ENCODE assay signal across 22 cellular contexts in the genomic region with DNA sequence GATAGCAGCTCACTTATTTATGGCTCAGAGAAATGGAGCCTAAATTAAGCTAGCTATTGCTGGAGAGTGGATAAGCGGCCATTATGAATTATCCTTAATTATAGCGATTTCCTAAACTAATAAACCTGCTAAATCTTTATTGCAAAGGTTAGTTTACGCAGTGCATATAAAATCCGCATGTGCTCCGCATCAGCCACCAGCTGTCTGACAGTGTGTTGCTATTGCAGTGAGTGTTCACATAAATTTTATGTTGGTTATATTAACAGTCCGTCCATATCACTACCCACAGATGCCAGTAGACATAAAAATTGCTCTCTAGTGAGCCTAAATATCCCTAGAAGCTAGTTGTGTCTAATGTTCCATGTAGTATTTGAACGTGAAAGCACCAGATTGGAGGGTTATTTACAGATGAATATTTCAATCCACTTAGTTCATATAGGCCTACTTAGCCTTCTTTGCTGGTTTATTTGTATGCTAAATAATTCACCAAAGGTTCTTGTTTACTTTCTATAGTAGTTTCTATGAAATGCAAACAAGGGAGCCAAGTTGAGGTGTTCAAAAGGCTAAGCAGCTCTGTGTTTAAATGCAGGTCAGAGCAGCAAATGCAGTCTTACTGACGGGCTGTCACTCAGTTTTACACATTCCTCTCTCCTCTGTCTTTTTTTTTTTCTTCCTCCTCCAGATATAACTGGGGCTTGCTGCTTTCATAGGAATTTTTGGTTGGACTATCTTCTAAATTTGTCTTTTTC.
"Had no signal": no experiment of that assay in that cellular context is flagged by ENCODE, and none has a peak within 500 bp of the region (broad histone marks: within the 10 kb centered on the region; RNA-seq: fewer than 3 reads in every experiment).

No MANE protein-coding gene starts in this region.

- H3K4me2 ChIP-seq: neural progenitor cell had no signal

- H3K36me3 ChIP-seq: ascending aorta, left ventricle myocardium inferior, neural progenitor cell, ovary, transverse colon, vagina had no signal

- H3K4me3 ChIP-seq: ascending aorta, coronary artery, left ventricle myocardium inferior, neural progenitor cell, ovary, psoas muscle, skin epidermis, transverse colon, vagina had no signal

- H3K27me3 ChIP-seq: ascending aorta, neural progenitor cell, ovary, transverse colon, vagina had no signal

- H3K27ac ChIP-seq: ascending aorta, coronary artery, neural progenitor cell, ovary, psoas muscle, skin epidermis, transverse colon, vagina had no signal

- H3K4me3 Mint-ChIP-seq: activated CD4-positive, alpha-beta T cell treated with anti-CD3 and anti-CD28 coated beads, Interleukin-2, amount 10 ng/mL, durations not matched to agents 7 days and 5 days; memory B cell; naive thymus-derived CD4-positive, alpha-beta T cell; neural progenitor cell; stimulated activated naive CD8-positive, alpha-beta T cell treated with anti-CD3 and anti-CD28 coated beads, Interleukin-15, Interleukin-2, amounts not matched to agents 100 ng/mL and 50 ng/mL, for 24 hours had no signal

- H3K9me3 Mint-ChIP-seq: activated CD4-positive, alpha-beta T cell treated with anti-CD3 and anti-CD28 coated beads, Interleukin-2, amount 10 ng/mL, durations not matched to agents 7 days and 5 days; memory B cell; naive thymus-derived CD4-positive, alpha-beta T cell; neural progenitor cell; stimulated activated naive CD8-positive, alpha-beta T cell treated with anti-CD3 and anti-CD28 coated beads, Interleukin-15, Interleukin-2, amounts not matched to agents 100 ng/mL and 50 ng/mL, for 24 hours had no signal

- H3K27me3 Mint-ChIP-seq: activated CD4-positive, alpha-beta T cell treated with anti-CD3 and anti-CD28 coated beads, Interleukin-2, amount 10 ng/mL, durations not matched to agents 7 days and 5 days; memory B cell; naive thymus-derived CD4-positive, alpha-beta T cell; stimulated activated naive CD8-positive, alpha-beta T cell treated with anti-CD3 and anti-CD28 coated beads, Interleukin-15, Interleukin-2, amounts not matched to agents 100 ng/mL and 50 ng/mL, for 24 hours had no signal

- H3K36me3 Mint-ChIP-seq: neural progenitor cell had no signal

- H2AFZ ChIP-seq: neural progenitor cell had no signal

- DNase-seq: activated CD4-positive, alpha-beta T cell treated with anti-CD3 and anti-CD28 coated beads, Interleukin-2, amount 10 ng/mL, durations not matched to agents 7 days and 5 days; activated CD8-positive, alpha-beta memory T cell treated with anti-CD3 and anti-CD28 coated beads, Interleukin-2, amount 50 U/mL, for 4 hours; activated effector memory CD4-positive, alpha-beta T cell treated with anti-CD3 and anti-CD28 coated beads, Interleukin-2, amount 50 U/mL, for 16 hours; activated naive CD4-positive, alpha-beta T cell treated with anti-CD3 and anti-CD28 coated beads, Interleukin-2, amount 50 U/mL, for 16 hours; activated T-cell treated with anti-CD3 and anti-CD28 coated beads, Interleukin-2, amount 50 U/mL, for 48 hours; kidney; left ventricle myocardium inferior; naive thymus-derived CD4-positive, alpha-beta T cell; ovary; psoas muscle; right cardiac atrium; stimulated activated CD4-positive, alpha-beta T cell treated with anti-CD3 and anti-CD28 coated beads, Interleukin-15, amount 100 ng/mL, for 24 hours; stimulated activated CD4-positive, alpha-beta T cell treated with anti-CD3 and anti-CD28 coated beads, Interleukin-2, amount 100 ng/mL, for 48 hours; transverse colon had no signal

- H3K27ac Mint-ChIP-seq: activated CD4-positive, alpha-beta T cell treated with anti-CD3 and anti-CD28 coated beads, Interleukin-2, amount 10 ng/mL, durations not matched to agents 7 days and 5 days; memory B cell; naive thymus-derived CD4-positive, alpha-beta T cell; neural progenitor cell; stimulated activated naive CD8-positive, alpha-beta T cell treated with anti-CD3 and anti-CD28 coated beads, Interleukin-15, Interleukin-2, amounts not matched to agents 100 ng/mL and 50 ng/mL, for 24 hours had no signal

- H3K4me1 Mint-ChIP-seq: activated CD4-positive, alpha-beta T cell treated with anti-CD3 and anti-CD28 coated beads, Interleukin-2, amount 10 ng/mL, durations not matched to agents 7 days and 5 days had no signal

- H3K4me1 ChIP-seq: ascending aorta, vagina had no signal

- ATAC-seq: activated CD4-positive, CD25-positive, alpha-beta regulatory T cell treated with anti-CD3 and anti-CD28 coated beads, Interleukin-2, amount 50 U/mL, for 24 hours; naive thymus-derived CD4-positive, alpha-beta T cell had no signal
